ENCODE assay signal across 19 cellular contexts in the genomic region with DNA sequence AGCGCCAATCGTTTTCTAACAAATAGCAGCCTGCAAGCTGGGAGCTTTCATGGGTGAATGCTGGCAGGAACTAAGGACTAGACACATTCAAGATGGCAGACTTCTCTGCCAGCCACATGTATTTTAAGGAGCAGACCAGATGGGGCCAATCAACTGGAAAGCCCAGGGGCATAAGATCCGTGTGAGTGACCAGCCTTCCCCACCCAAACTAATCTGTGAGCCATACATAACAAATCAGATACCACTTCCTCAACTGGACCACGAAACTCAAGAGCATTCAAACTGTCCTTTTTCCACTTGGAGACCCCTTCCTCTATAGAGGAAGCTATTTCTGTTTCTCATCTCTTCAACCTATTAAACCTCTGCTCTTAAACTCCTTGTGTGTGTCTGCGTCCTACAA. TPM values are rescaled to one million over a fixed set of nuclear protein-coding genes. Genes with fewer than 3 reads are reported as not detected.
DNase-seq lines count a peak whose midpoint lies in the region; ATAC-seq and TF ChIP-seq lines count a peak whose summit lies in the region.
"Had no signal": no experiment of that assay in that cellular context is flagged by ENCODE, and none has a peak within 500 bp of the region (broad histone marks: within the 10 kb centered on the region; RNA-seq: fewer than 3 reads in every experiment).

No MANE protein-coding gene starts in this region.

- TF ChIP-seq POLR2A in thyroid gland (IDR thresholded peaks at IDR 0.05): no peak
- TF ChIP-seq POLR2A in gastroesophageal sphincter (IDR thresholded peaks at IDR 0.05): no peak

- peak overlapping the region; percentile 60 for H3K4me2 ChIP-seq in OCI-LY1 (ENCODE audit: low read length)

- H4K20me1 ChIP-seq in OCI-LY1 (ENCODE audit: insufficient read depth, low read length): no peaks in the 10 kb centered on the region

- no peak for TF ChIP-seq EP300 in gastroesophageal sphincter (IDR thresholded peaks at IDR 0.05)

- H2AFZ ChIP-seq in OCI-LY1 (ENCODE audit: low read length): no peak overlapping the region

- no peaks in the 10 kb centered on the region for H3K9me2 ChIP-seq in OCI-LY1 (ENCODE audit: low read depth, low read length)

- TF ChIP-seq CTCF in OCI-LY1 (IDR thresholded peaks at IDR 0.05; ENCODE audit: low read length) (no peak), endodermal cell (conservative IDR thresholded peaks at IDR 0.05) (no peak), thyroid gland (IDR thresholded peaks at IDR 0.05) (no peak), gastroesophageal sphincter (IDR thresholded peaks at IDR 0.05) (no peak), psoas muscle (IDR thresholded peaks at IDR 0.05) (no peak)

- WGBS in endodermal cell (ENCODE audit: insufficient coverage in 1 of 2, insufficient read length in 1 of 2), 2 experiments: 96 to 100% methylated on average over 4 to 5 of the region's 5 CpGs
- WGBS in thyroid gland, 2 donors: 76 to 78% methylated on average over 5 of the region's 5 CpGs
- 64 to 83% methylated on average over 3 to 4 of the region's 5 CpGs for WGBS in gastroesophageal sphincter (ENCODE audit: low coverage in 1 of 2), 2 donors
- WGBS in psoas muscle, 3 donors: 72 to 77% (median 73%) methylated on average over 5 of the region's 5 CpGs

- intact Hi-C loops in thyroid gland (cut with DNase I): no loop called here
- intact Hi-C loops in psoas muscle (cut with DNase I): no loop called here

- no peak for ATAC-seq in gastroesophageal sphincter
- ATAC-seq in psoas muscle: no peak
- ATAC-seq: Panc1 had no signal

- DNase-seq in activated naive CD4-positive, alpha-beta T cell treated with Interleukin-2 at 50 U/mL for 16 hours: no peak
- DNase-seq in endodermal cell: peak; percentile 2
- DNase-seq in thyroid gland: no peak
- no peak for DNase-seq in psoas muscle
- DNase-seq in activated CD4-positive, alpha-beta T cell treated with anti-CD3 and anti-CD28 coated beads for 1 hour: no peak
- DNase-seq: C1 segment of cervical spinal cord; DMS 273 treated with DMSO at 0.1 percent for 48 hours; KG1; NCI-H1092 treated with DMSO at 0.1 percent for 48 hours; NCI-H1694; NCI-H69; NK-92 treated with Interleukin-12 subunit alpha and Interleukin-12 subunit beta, amount 100 ng/mL, for 24 hours; SHP77 had no signal

- H3K36me3 ChIP-seq in OCI-LY1 (ENCODE audit: insufficient read depth, low read length) (peaks cover 67% of the 10 kb centered on the region), endodermal cell (ENCODE audit: control insufficient read depth, insufficient read depth, low read length) (no peaks in the 10 kb centered on the region), thyroid gland (no peaks in the 10 kb centered on the region), gastroesophageal sphincter (no peaks in the 10 kb centered on the region), psoas muscle (ENCODE audit: insufficient read depth in 1 of 2, low read depth in 1 of 2) (no peaks in the 10 kb centered on the region)

- H3K27ac ChIP-seq in OCI-LY1 (ENCODE audit: low read depth, low read length, poor library complexity, severe bottlenecking) (peak overlapping the region; percentile 97), endodermal cell (ENCODE audit: low read depth, low read length) (no peak overlapping the region), thyroid gland (no peak overlapping the region), gastroesophageal sphincter (no peak overlapping the region), psoas muscle (no peak overlapping the region)
- H3K27ac ChIP-seq: 22Rv1 had no signal

- H3K27ac Mint-ChIP-seq in activated naive CD4-positive, alpha-beta T cell treated with anti-CD3 and anti-CD28 coated beads, Interleukin-2, amount 50 U/mL, for 24 hours: peak overlapping the region; percentile 57
- no peak overlapping the region for H3K27ac Mint-ChIP-seq in endodermal cell

- no peak overlapping the region for H3K4me3 Mint-ChIP-seq in activated naive CD4-positive, alpha-beta T cell treated with anti-CD3 and anti-CD28 coated beads, Interleukin-2, amount 50 U/mL, for 24 hours
- no peak overlapping the region for H3K4me3 Mint-ChIP-seq in endodermal cell

- H3F3A ChIP-seq in OCI-LY1 (ENCODE audit: insufficient read depth, low read length): peaks cover 43% of the 10 kb centered on the region

- H3K27me3 ChIP-seq in OCI-LY1 (ENCODE audit: insufficient read depth, low read length) (no peaks in the 10 kb centered on the region), endodermal cell (ENCODE audit: control insufficient read depth, insufficient read depth, low read length, poor library complexity, severe bottlenecking) (peaks cover 3% of the 10 kb centered on the region), thyroid gland (no peaks in the 10 kb centered on the region), gastroesophageal sphincter (peaks cover 74% of the 10 kb centered on the region), psoas muscle (ENCODE audit: insufficient read depth in 3 of 3, low read length in 2 of 3) (peaks cover 0 to 11% (median 6%) of the 10 kb centered on the region in 3 donors)

- H3K9ac ChIP-seq in OCI-LY1 (ENCODE audit: low read length) (peak overlapping the region; percentile 58), endodermal cell (ENCODE audit: extremely low read depth, low read length, poor library complexity, severe bottlenecking) (no peak overlapping the region)

- no peaks in the 10 kb centered on the region for H3K4me1 Mint-ChIP-seq in activated naive CD4-positive, alpha-beta T cell treated with anti-CD3 and anti-CD28 coated beads, Interleukin-2, amount 50 U/mL, for 24 hours
- H3K4me1 Mint-ChIP-seq in endodermal cell: peaks cover 16% of the 10 kb centered on the region

- no peaks in the 10 kb centered on the region for H3K36me3 Mint-ChIP-seq in activated naive CD4-positive, alpha-beta T cell treated with anti-CD3 and anti-CD28 coated beads, Interleukin-2, amount 50 U/mL, for 24 hours
- no peaks in the 10 kb centered on the region for H3K36me3 Mint-ChIP-seq in endodermal cell (ENCODE audit: low read depth)

- no peaks in the 10 kb centered on the region for H3K9me3 Mint-ChIP-seq in activated naive CD4-positive, alpha-beta T cell treated with anti-CD3 and anti-CD28 coated beads, Interleukin-2, amount 50 U/mL, for 24 hours
- H3K9me3 Mint-ChIP-seq in endodermal cell: no peaks in the 10 kb centered on the region

- no peaks in the 10 kb centered on the region for H3K9me3 ChIP-seq in OCI-LY1 (ENCODE audit: low read length)
- H3K9me3 ChIP-seq in endodermal cell (ENCODE audit: control insufficient read depth, low read length): no peaks in the 10 kb centered on the region
- H3K9me3 ChIP-seq in thyroid gland: no peaks in the 10 kb centered on the region
- H3K9me3 ChIP-seq in gastroesophageal sphincter: no peaks in the 10 kb centered on the region
- no peaks in the 10 kb centered on the region for H3K9me3 ChIP-seq in psoas muscle

- H3K79me2 ChIP-seq in OCI-LY1 (ENCODE audit: insufficient read depth, low read length): no peaks in the 10 kb centered on the region

- peaks cover 100% of the 10 kb centered on the region for H3K4me1 ChIP-seq in OCI-LY1 (ENCODE audit: insufficient read depth, low read length, severe bottlenecking)
- no peaks in the 10 kb centered on the region for H3K4me1 ChIP-seq in endodermal cell (ENCODE audit: control insufficient read depth, insufficient read depth, low read length)
- H3K4me1 ChIP-seq in thyroid gland: no peaks in the 10 kb centered on the region
- no peaks in the 10 kb centered on the region for H3K4me1 ChIP-seq in gastroesophageal sphincter
- H3K4me1 ChIP-seq in psoas muscle: no peaks in the 10 kb centered on the region

- peaks cover 21% of the 10 kb centered on the region for H3K27me3 Mint-ChIP-seq in activated naive CD4-positive, alpha-beta T cell treated with anti-CD3 and anti-CD28 coated beads, Interleukin-2, amount 50 U/mL, for 24 hours
- H3K27me3 Mint-ChIP-seq in endodermal cell (ENCODE audit: insufficient read depth): peaks cover 67% of the 10 kb centered on the region

- H3K4me3 ChIP-seq in OCI-LY1 (ENCODE audit: low read depth, low read length, poor library complexity, severe bottlenecking) (no peak overlapping the region), endodermal cell (ENCODE audit: low read length) (no peak overlapping the region), thyroid gland (replicated peaks in 1 of 3) (no peak overlapping the region), gastroesophageal sphincter (no peak overlapping the region), psoas muscle (no peak overlapping the region)

RNA-seq across cellular contexts. Expression of a gene that starts 9.7 kb away (rescaled TPM):
- total RNA-seq in endodermal cell (under 1 TPM; 0.62 to 0.95 TPM), thyroid gland (not detected), gastroesophageal sphincter (not detected), psoas muscle (not detected)
- polyA plus RNA-seq in endodermal cell (2013, experiment 1 of 2): 0.57 TPM
- polyA plus RNA-seq in endodermal cell (2013, experiment 2 of 2): not detected
- polyA plus RNA-seq in psoas muscle: not detected
- total RNA-seq: MCF 10A had no signal

RNA-seq across cellular contexts. Expression of a gene that starts 18.0 kb away (rescaled TPM):
- 1 to 10 TPM in 1 of 2 donors, under 1 TPM in 1; 0.53 to 1.8 TPM for total RNA-seq in endodermal cell
- polyA plus RNA-seq in endodermal cell (2013, experiment 1 of 2): not detected
- not detected for polyA plus RNA-seq in endodermal cell (2013, experiment 2 of 2)
- not detected for total RNA-seq in thyroid gland
- not detected for total RNA-seq in gastroesophageal sphincter
- total RNA-seq in psoas muscle: under 1 TPM in 1 of 4 donors, not detected in 3; 0.48 TPM
- under 1 TPM in 2 of 3 donors, not detected in 1; 0.05 to 0.17 TPM for polyA plus RNA-seq in psoas muscle
- total RNA-seq: MCF 10A had no signal
